ENCODE assay signal across 10 cellular contexts in genomic region chr22:50192056-50192824, GRCh38. TPM values are rescaled to one million over a fixed set of nuclear protein-coding genes. Genes with fewer than 3 reads are reported as not detected.
DNase-seq lines count a peak whose midpoint lies in the region; ATAC-seq and TF ChIP-seq lines count a peak whose summit lies in the region.
"Had no signal": no experiment of that assay in that cellular context is flagged by ENCODE, and none has a peak within 500 bp of the region (broad histone marks: within the 10 kb centered on the region; RNA-seq: fewer than 3 reads in every experiment).

No MANE protein-coding gene starts in this region.

- no peak for ATAC-seq in GM21360 (IDR thresholded peaks at IDR 0.05; ENCODE audit: unreplicated experiment)
- no peak for ATAC-seq in GM21526 (IDR thresholded peaks at IDR 0.05; ENCODE audit: low FRiP score, unreplicated experiment)
- ATAC-seq: SK-N-SH treated with all-trans-retinoic acid at 6 μM for 48 hours had no signal

- H3K4me1 Mint-ChIP-seq in activated naive CD4-positive, alpha-beta T cell treated with anti-CD3 and anti-CD28 coated beads for 36 hours (ENCODE audit: low read depth), result peaks cover 48% of the 10 kb centered on the region

- peak overlapping the region; percentile 88 for H3K27ac Mint-ChIP-seq in activated naive CD4-positive, alpha-beta T cell treated with anti-CD3 and anti-CD28 coated beads for 36 hours

- H3K4me3 ChIP-seq in foreskin fibroblast (ENCODE audit: low read depth in 1 of 2, low read length in 2 of 2), result no peak overlapping the region
- no peak overlapping the region for H3K4me3 ChIP-seq in suprapubic skin

- H3K36me3 ChIP-seq in suprapubic skin, result peaks cover 26% of the 10 kb centered on the region

- peak overlapping the region; percentile 84 for H3K4me3 Mint-ChIP-seq in activated naive CD4-positive, alpha-beta T cell treated with anti-CD3 and anti-CD28 coated beads for 36 hours

- H3K27ac ChIP-seq in suprapubic skin, result peak overlapping the region; percentile 10
- H3K27ac ChIP-seq: brain microvascular endothelial cell had no signal

- TF ChIP-seq POLR2A in suprapubic skin (IDR thresholded peaks at IDR 0.05), result no peak

- H3K27me3 ChIP-seq in suprapubic skin, result no peaks in the 10 kb centered on the region
- H3K27me3 ChIP-seq: brain microvascular endothelial cell had no signal

- no peak for DNase-seq in activated naive CD4-positive, alpha-beta T cell treated with anti-CD3 and anti-CD28 coated beads for 36 hours
- DNase-seq in activated naive CD4-positive, alpha-beta T cell treated with anti-CD3 and anti-CD28 coated beads, Interleukin-2, amount 50 U/mL, for 16 hours, result no peak
- peak; percentile 33 for DNase-seq in SKM-1 (lab: John Stamatoyannopoulos, UW; ENCODE audit: unreplicated experiment)
- DNase-seq in foreskin fibroblast, result peak; percentile 24 to 54
- no peak for DNase-seq in suprapubic skin (ENCODE audit: low spot score in 2 of 2)
- no peak for DNase-seq in NCI-H446 treated with DMSO at 0.1 percent for 48 hours (lab: John Stamatoyannopoulos, UW)
- DNase-seq: brain microvascular endothelial cell had no signal

- no peaks in the 10 kb centered on the region for H3K27me3 Mint-ChIP-seq in activated naive CD4-positive, alpha-beta T cell treated with anti-CD3 and anti-CD28 coated beads for 36 hours (ENCODE audit: low read depth)

- no peak for TF ChIP-seq CTCF in foreskin fibroblast (IDR thresholded peaks at IDR 0.05; ENCODE audit: low read depth, low read length)
- no peak for TF ChIP-seq CTCF in suprapubic skin (IDR thresholded peaks at IDR 0.05)

- H3K9me3 ChIP-seq in suprapubic skin, result no peaks in the 10 kb centered on the region

- peaks cover 12% of the 10 kb centered on the region for H3K36me3 Mint-ChIP-seq in activated naive CD4-positive, alpha-beta T cell treated with anti-CD3 and anti-CD28 coated beads for 36 hours (ENCODE audit: low read depth)

- TF ChIP-seq EP300 in suprapubic skin (IDR thresholded peaks at IDR 0.05), result no peak

- intact Hi-C loops in activated naive CD4-positive, alpha-beta T cell treated with anti-CD3 and anti-CD28 coated beads for 36 hours (cut with micrococcal nuclease), result loop anchor here (5.0 kb wide), 4 partner anchors 175 to 365 kb away; partner anchors contain the start of genes BRD1 and PIM3

- H3K4me1 ChIP-seq in suprapubic skin, result peaks cover 49% of the 10 kb centered on the region

- whole genome bisulfite sequencing in suprapubic skin, result 58% methylated on average over 9 of the region's 26 CpGs

- CTCF ChIA-PET in activated naive CD4-positive, alpha-beta T cell treated with anti-CD3 and anti-CD28 coated beads for 36 hours (lab: Charles Lee), result interaction anchor here (3.3 kb wide), 1 partner anchor 43 kb away, joined by 15 read pairs; no protein-coding TSS in a partner anchor

- no peaks in the 10 kb centered on the region for H3K9me3 Mint-ChIP-seq in activated naive CD4-positive, alpha-beta T cell treated with anti-CD3 and anti-CD28 coated beads for 36 hours

RNA-seq across cellular contexts. Expression of gene TRABD, which starts 6.5 kb away (rescaled TPM):
- total RNA-seq in activated naive CD4-positive, alpha-beta T cell treated with anti-CD3 and anti-CD28 coated beads for 36 hours, result 10 to 100 TPM; 61.0 to 62.8 TPM
- 10 to 100 TPM; 35.7 to 78.2 (median 39.1) TPM for total RNA-seq in suprapubic skin

RNA-seq across cellular contexts. Expression of gene SELENOO, which starts 8.6 kb away (rescaled TPM):
- total RNA-seq in activated naive CD4-positive, alpha-beta T cell treated with anti-CD3 and anti-CD28 coated beads for 36 hours, result 10 to 100 TPM; 16.5 to 16.7 TPM
- 10 to 100 TPM; 27.4 to 66.1 (median 36.1) TPM for total RNA-seq in suprapubic skin

RNA-seq across cellular contexts. Expression of gene PANX2, which starts 21.7 kb away (rescaled TPM):
- 1 to 10 TPM; 1.2 to 1.7 TPM for total RNA-seq in activated naive CD4-positive, alpha-beta T cell treated with anti-CD3 and anti-CD28 coated beads for 36 hours
- 1 to 10 TPM; 1.2 to 2.8 (median 2.2) TPM for total RNA-seq in suprapubic skin

RNA-seq across cellular contexts. Expression of gene TUBGCP6, which starts 52.6 kb away (rescaled TPM):
- total RNA-seq in activated naive CD4-positive, alpha-beta T cell treated with anti-CD3 and anti-CD28 coated beads for 36 hours, result 10 to 100 TPM; 44.5 to 47.8 TPM
- total RNA-seq in suprapubic skin, result 100 to 1,000 TPM in 1 of 4 donors, 10 to 100 TPM in 3; 43.0 to 113 (median 69.7) TPM

RNA-seq across cellular contexts. Expression of gene HDAC10, which starts 58.8 kb away (rescaled TPM):
- 10 to 100 TPM; 35.4 to 38.0 TPM for total RNA-seq in activated naive CD4-positive, alpha-beta T cell treated with anti-CD3 and anti-CD28 coated beads for 36 hours
- total RNA-seq in suprapubic skin, result 10 to 100 TPM; 43.1 to 93.7 (median 56.2) TPM

Comparison
In these comparisons a context has a peak if more than half of its experiments do, and no peak if none do; other contexts are left out.
1. DNase-seq: peak in SKM-1 (single experiment) and foreskin fibroblast (2 of 2); none in activated naive CD4-positive, alpha-beta T cell treated with anti-CD3 and anti-CD28 coated beads for 36 hours (single experiment), activated naive CD4-positive, alpha-beta T cell treated with anti-CD3 and anti-CD28 coated beads, Interleukin-2, amount 50 U/mL, for 16 hours (single experiment), suprapubic skin (0 of 2) and NCI-H446 treated with DMSO at 0.1 percent for 48 hours (single experiment).